ENCODE assay signal across 19 cellular contexts in genomic region chr5:89723907-89724306, GRCh38.
DNase-seq lines count a peak whose midpoint lies in the region; ATAC-seq and TF ChIP-seq lines count a peak whose summit lies in the region.
"Had no signal": no experiment of that assay in that cellular context is flagged by ENCODE, and none has a peak within 500 bp of the region (broad histone marks: within the 10 kb centered on the region; RNA-seq: fewer than 3 reads in every experiment).

No MANE protein-coding gene starts in this region.

- DNase-seq in LHCN-M2 (ENCODE audit: low read depth) (peak; percentile 8), dorsolateral prefrontal cortex (no peak), osteoblast (ENCODE audit: insufficient read length, low spot score, missing footprints) (no peak), GM19240 (ENCODE audit: insufficient read length, low spot score) (no peak), H7 (no peak), esophagus squamous epithelium (lab: John Stamatoyannopoulos, UW) (no peak)
- DNase-seq in stimulated activated naive CD8-positive, alpha-beta T cell treated with anti-CD3 and anti-CD28 coated beads, Interleukin-15, Interleukin-2, amounts not matched to agents 100 U/mL and 50 U/mL, for 24 hours: no peak
- DNase-seq: Caco-2; CD8-positive, alpha-beta T cell; DMS79; KBM-7; MG63; NCI-H1105 treated with DMSO at 0.1 percent for 48 hours; NCI-H146; NCI-H1930; NCI-H446; NCI-H524 treated with DMSO at 0.1 percent for 48 hours; NCI-H774 had no signal

- no peaks in the 10 kb centered on the region for H3K27me3 ChIP-seq in dorsolateral prefrontal cortex
- H3K27me3 ChIP-seq in osteoblast (ENCODE audit: insufficient read depth, low read length): no peaks in the 10 kb centered on the region
- H3K27me3 ChIP-seq in H7 (ENCODE audit: control insufficient read depth, insufficient read depth, low read length): no peaks in the 10 kb centered on the region
- H3K27me3 ChIP-seq in esophagus squamous epithelium: no peaks in the 10 kb centered on the region
- H3K27me3 ChIP-seq: MG63 had no signal

- H3K27ac ChIP-seq in dorsolateral prefrontal cortex (peak overlapping the region in 39 of 59 donors; percentile 6 to 81 (median 61)), osteoblast (ENCODE audit: low read depth, low read length) (no peak overlapping the region), esophagus squamous epithelium (no peak overlapping the region)
- H3K27ac ChIP-seq: C4-2B had no signal

- H4K20me1 ChIP-seq in osteoblast (ENCODE audit: insufficient read depth, low read length): no peaks in the 10 kb centered on the region

- no peak for TF ChIP-seq POLR2A in esophagus squamous epithelium (IDR thresholded peaks at IDR 0.05)

- TF ChIP-seq CTCF in dorsolateral prefrontal cortex (IDR thresholded peaks at IDR 0.05 in 54 of 56, conservative IDR thresholded peaks at IDR 0.05 in 2 of 56; ENCODE audit: low read depth in 1 of 56, partially characterized antibody in 56 of 56): no peak
- no peak for TF ChIP-seq CTCF in osteoblast (IDR thresholded peaks at IDR 0.05; ENCODE audit: extremely low read depth, low read depth, low read length)
- no peak for TF ChIP-seq CTCF in esophagus squamous epithelium (IDR thresholded peaks at IDR 0.05)

- WGBS in esophagus squamous epithelium, 2 donors: 36 to 46% methylated on average over 2 of the region's 2 CpGs

- H3K36me3 ChIP-seq in osteoblast (ENCODE audit: insufficient read depth, low read length) (no peaks in the 10 kb centered on the region), H7 (replicated peaks; ENCODE audit: control insufficient read depth, insufficient read depth, low read length) (no peaks in the 10 kb centered on the region), esophagus squamous epithelium (no peaks in the 10 kb centered on the region)
- H3K36me3 ChIP-seq: MG63 had no signal

- H2AFZ ChIP-seq in osteoblast (ENCODE audit: low read length): no peak overlapping the region

- no peak overlapping the region for H3K4me3 ChIP-seq in dorsolateral prefrontal cortex
- no peak overlapping the region for H3K4me3 ChIP-seq in osteoblast (ENCODE audit: insufficient read depth, low read length)
- H3K4me3 ChIP-seq in H7 (ENCODE audit: insufficient read depth, low read depth, low read length): no peak overlapping the region
- no peak overlapping the region for H3K4me3 ChIP-seq in esophagus squamous epithelium
- H3K4me3 ChIP-seq: MG63 had no signal

- no peak for ATAC-seq in stimulated activated naive CD8-positive, alpha-beta T cell treated with anti-CD3 and anti-CD28 coated beads, Interleukin-15, Interleukin-2, amounts not matched to agents 100 U/mL and 50 U/mL, for 24 hours
- ATAC-seq: CD8-positive, alpha-beta T cell had no signal

- H3K4me2 ChIP-seq in osteoblast (ENCODE audit: insufficient read depth, low read length): peak overlapping the region; percentile 19

- peaks cover 17% of the 10 kb centered on the region for H3K4me1 ChIP-seq in osteoblast (ENCODE audit: insufficient read depth, low read length)
- H3K4me1 ChIP-seq in esophagus squamous epithelium: peaks cover 0 to 8% (median 0%) of the 10 kb centered on the region in 3 donors
- H3K4me1 ChIP-seq: Caco-2 had no signal

- H3K9me3 ChIP-seq in osteoblast (ENCODE audit: low read depth, low read length): no peaks in the 10 kb centered on the region
- H3K9me3 ChIP-seq in esophagus squamous epithelium: no peaks in the 10 kb centered on the region
- H3K9me3 ChIP-seq: Caco-2, MG63 had no signal

- no peaks in the 10 kb centered on the region for H3K79me2 ChIP-seq in osteoblast (ENCODE audit: insufficient read depth, low read length)

- intact Hi-C loops in dorsolateral prefrontal cortex (cut with DNase I) (no loop called here), esophagus squamous epithelium (cut with DNase I) (no loop called here)

Comparison
In these comparisons a context has a peak if more than half of its experiments do, and no peak if none do; other contexts are left out.
1. H3K27ac ChIP-seq: peak in dorsolateral prefrontal cortex (39 of 59); none in osteoblast (single experiment) and esophagus squamous epithelium (0 of 4).